In the genomic region with DNA sequence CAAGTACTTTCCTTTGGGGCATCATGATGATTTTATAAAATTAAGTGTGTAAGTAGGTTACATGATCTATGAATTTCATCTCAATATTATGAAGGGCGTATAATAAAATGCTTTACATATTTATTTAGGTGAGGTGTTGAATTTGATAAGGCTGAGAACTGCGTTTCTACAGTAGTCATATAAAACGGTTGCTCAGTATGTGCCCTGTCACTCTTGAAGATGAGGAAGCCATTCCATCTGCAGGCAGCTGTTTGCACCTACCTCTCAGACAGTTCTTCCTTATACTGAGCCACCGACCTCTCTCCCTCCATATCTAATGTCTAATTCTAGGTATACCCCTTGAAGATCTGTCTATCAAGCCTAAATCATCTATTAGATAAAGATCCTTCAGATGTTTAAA, we compare ENCODE assay signal across 29 cellular contexts. TPM values are rescaled to one million over a fixed set of nuclear protein-coding genes. Genes with fewer than 3 reads are reported as not detected.
DNase-seq lines count a peak whose midpoint lies in the region; ATAC-seq lines count a peak whose summit lies in the region.
"Had no signal": no experiment of that assay in that cellular context is flagged by ENCODE, and none has a peak within 500 bp of the region (broad histone marks: within the 10 kb centered on the region; RNA-seq: fewer than 3 reads in every experiment).

No MANE protein-coding gene starts in this region.

- peaks cover 87% of the 10 kb centered on the region for H3K4me1 Mint-ChIP-seq in activated T-cell treated with anti-CD3 and anti-CD28 coated beads, Interleukin-2, amount 50 U/mL, for 24 hours (ENCODE audit: low read depth)
- peaks cover 65% of the 10 kb centered on the region for H3K4me1 Mint-ChIP-seq in activated T-helper 2 cell treated with anti-CD3 and anti-CD28 coated beads, Interferon-gamma antibody, Interleukin-2, Interleukin-4, amounts not matched to agents 10 μg/mL and 5 μg/mL and 100 μg/mL, durations not matched to agents 14 hours and 24 hours and 36 hours (ENCODE audit: low read depth)
- peaks cover 73% of the 10 kb centered on the region for H3K4me1 Mint-ChIP-seq in stimulated activated effector memory CD8-positive, alpha-beta T cell treated with anti-CD3 and anti-CD28 coated beads, Interleukin-12 subunit alpha, Interleukin-12 subunit beta, amount 100 ng/mL, for 72 hours

- H3K27me3 ChIP-seq in Karpas-422 (ENCODE audit: low read length): no peaks in the 10 kb centered on the region
- H3K27me3 ChIP-seq: ascending aorta, thyroid gland, uterus had no signal

- no peaks in the 10 kb centered on the region for H3K9me3 Mint-ChIP-seq in activated T-cell treated with anti-CD3 and anti-CD28 coated beads, Interleukin-2, amount 50 U/mL, for 24 hours
- H3K9me3 Mint-ChIP-seq in activated T-helper 2 cell treated with anti-CD3 and anti-CD28 coated beads, Interferon-gamma antibody, Interleukin-2, Interleukin-4, amounts not matched to agents 10 μg/mL and 5 μg/mL and 100 μg/mL, durations not matched to agents 14 hours and 24 hours and 36 hours: no peaks in the 10 kb centered on the region
- H3K9me3 Mint-ChIP-seq in stimulated activated effector memory CD8-positive, alpha-beta T cell treated with anti-CD3 and anti-CD28 coated beads, Interleukin-12 subunit alpha, Interleukin-12 subunit beta, amount 100 ng/mL, for 72 hours: no peaks in the 10 kb centered on the region
- H3K9me3 Mint-ChIP-seq: activated naive CD8-positive, alpha-beta T cell treated with anti-CD3 and anti-CD28 coated beads, Interleukin-2, amount 10 ng/mL, durations not matched to agents 7 days and 5 days; CD4-positive, alpha-beta T cell; IgD-negative memory B cell; memory B cell had no signal

- H3K4me3 ChIP-seq in Karpas-422 (ENCODE audit: low read length): no peak overlapping the region
- H3K4me3 ChIP-seq: ascending aorta, SK-N-MC, skin epidermis, thyroid gland, uterus had no signal

- peak overlapping the region; percentile 22 for H3K27ac ChIP-seq in Karpas-422 (ENCODE audit: low read length)
- H3K27ac ChIP-seq: ascending aorta, parathyroid adenoma, SK-N-MC, skin epidermis, thyroid gland, uterus had no signal

- H3K4me2 ChIP-seq in Karpas-422 (ENCODE audit: low read depth, low read length, poor library complexity, severe bottlenecking): peak overlapping the region; percentile 54

- no peak for DNase-seq in activated T-cell treated with anti-CD3 and anti-CD28 coated beads, Interleukin-2, amount 50 U/mL, for 24 hours
- DNase-seq in activated T-cell treated with anti-CD3 and anti-CD28 coated beads for 4 hours (no peak), Karpas-422 (no peak), AML-193 (lab: John Stamatoyannopoulos, UW) (no peak), DMS79 (lab: John Stamatoyannopoulos, UW) (no peak)
- DNase-seq in activated T-helper 2 cell treated with anti-CD3 and anti-CD28 coated beads, Interferon-gamma antibody, Interleukin-2, Interleukin-4, amounts not matched to agents 10 μg/mL and 5 μg/mL and 100 μg/mL, durations not matched to agents 14 hours and 24 hours and 36 hours (ENCODE audit: low spot score): no peak
- DNase-seq in stimulated activated effector memory CD8-positive, alpha-beta T cell treated with anti-CD3 and anti-CD28 coated beads, Interleukin-12 subunit alpha, Interleukin-12 subunit beta, amount 100 ng/mL, for 72 hours (ENCODE audit: low spot score in 2 of 2): no peak
- DNase-seq: activated naive CD8-positive, alpha-beta T cell treated with anti-CD3 and anti-CD28 coated beads, Interleukin-2, amount 10 ng/mL, durations not matched to agents 7 days and 5 days; CD4-positive, alpha-beta T cell; effector CD8-positive, alpha-beta T cell; EL; NCI-H1105 treated with DMSO at 0.1 percent for 48 hours; NCI-H1930; NCI-H2171 treated with DMSO at 0.1 percent for 48 hours; NCI-H510A treated with DMSO at 0.1 percent for 48 hours; PC-3; retina; T-helper 17 cell; thyroid gland; uterus had no signal

- ATAC-seq in stimulated activated effector memory CD8-positive, alpha-beta T cell treated with anti-CD3 and anti-CD28 coated beads, Interleukin-12 subunit alpha, Interleukin-12 subunit beta, amount 100 ng/mL, for 72 hours: no peak
- ATAC-seq in GM19324 (IDR thresholded peaks at IDR 0.05; ENCODE audit: low FRiP score, unreplicated experiment): no peak
- ATAC-seq: PC-3, T-helper 17 cell had no signal

- H3K36me3 Mint-ChIP-seq in activated T-cell treated with anti-CD3 and anti-CD28 coated beads, Interleukin-2, amount 50 U/mL, for 24 hours (ENCODE audit: low read depth): peaks cover 60% of the 10 kb centered on the region
- peaks cover 37% of the 10 kb centered on the region for H3K36me3 Mint-ChIP-seq in activated T-helper 2 cell treated with anti-CD3 and anti-CD28 coated beads, Interferon-gamma antibody, Interleukin-2, Interleukin-4, amounts not matched to agents 10 μg/mL and 5 μg/mL and 100 μg/mL, durations not matched to agents 14 hours and 24 hours and 36 hours (ENCODE audit: low read depth)
- H3K36me3 Mint-ChIP-seq in stimulated activated effector memory CD8-positive, alpha-beta T cell treated with anti-CD3 and anti-CD28 coated beads, Interleukin-12 subunit alpha, Interleukin-12 subunit beta, amount 100 ng/mL, for 72 hours: peaks cover 14% of the 10 kb centered on the region
- H3K36me3 Mint-ChIP-seq: IgD-negative memory B cell had no signal

- H3K4me3 Mint-ChIP-seq in activated T-cell treated with anti-CD3 and anti-CD28 coated beads, Interleukin-2, amount 50 U/mL, for 24 hours: peak overlapping the region; percentile 15
- peak overlapping the region; percentile 45 for H3K4me3 Mint-ChIP-seq in activated T-helper 2 cell treated with anti-CD3 and anti-CD28 coated beads, Interferon-gamma antibody, Interleukin-2, Interleukin-4, amounts not matched to agents 10 μg/mL and 5 μg/mL and 100 μg/mL, durations not matched to agents 14 hours and 24 hours and 36 hours (ENCODE audit: low read depth)
- peak overlapping the region; percentile 26 for H3K4me3 Mint-ChIP-seq in stimulated activated effector memory CD8-positive, alpha-beta T cell treated with anti-CD3 and anti-CD28 coated beads, Interleukin-12 subunit alpha, Interleukin-12 subunit beta, amount 100 ng/mL, for 72 hours
- H3K4me3 Mint-ChIP-seq: activated naive CD8-positive, alpha-beta T cell treated with anti-CD3 and anti-CD28 coated beads, Interleukin-2, amount 10 ng/mL, durations not matched to agents 7 days and 5 days; CD4-positive, alpha-beta T cell; memory B cell; T-helper 17 cell had no signal

- no peaks in the 10 kb centered on the region for H3K9me3 ChIP-seq in Karpas-422 (ENCODE audit: low read length)
- H3K9me3 ChIP-seq: ascending aorta, thyroid gland, uterus had no signal

- H3K9me2 ChIP-seq in Karpas-422 (replicated peaks; ENCODE audit: insufficient read depth, low read length): no peaks in the 10 kb centered on the region

- H3K9ac ChIP-seq in Karpas-422 (ENCODE audit: low read length): no peak overlapping the region
- H3K9ac ChIP-seq: parathyroid adenoma had no signal

- no peaks in the 10 kb centered on the region for H3K27me3 Mint-ChIP-seq in activated T-cell treated with anti-CD3 and anti-CD28 coated beads, Interleukin-2, amount 50 U/mL, for 24 hours
- H3K27me3 Mint-ChIP-seq in activated T-helper 2 cell treated with anti-CD3 and anti-CD28 coated beads, Interferon-gamma antibody, Interleukin-2, Interleukin-4, amounts not matched to agents 10 μg/mL and 5 μg/mL and 100 μg/mL, durations not matched to agents 14 hours and 24 hours and 36 hours (ENCODE audit: low read depth): no peaks in the 10 kb centered on the region
- H3K27me3 Mint-ChIP-seq: activated naive CD8-positive, alpha-beta T cell treated with anti-CD3 and anti-CD28 coated beads, Interleukin-2, amount 10 ng/mL, durations not matched to agents 7 days and 5 days; CD4-positive, alpha-beta T cell; memory B cell; T-helper 17 cell had no signal

- intact Hi-C loops in activated T-helper 2 cell treated with anti-CD3 and anti-CD28 coated beads, Interferon-gamma antibody, Interleukin-2, Interleukin-4, amounts not matched to agents 10 μg/mL and 5 μg/mL and 100 μg/mL, durations not matched to agents 14 hours and 24 hours and 36 hours (cut with micrococcal nuclease): loop anchor here (1.0 kb wide), 4 partner anchors 13 to 97 kb away; no protein-coding TSS in a partner anchor

- peak overlapping the region; percentile 91 for H3K27ac Mint-ChIP-seq in activated T-cell treated with anti-CD3 and anti-CD28 coated beads, Interleukin-2, amount 50 U/mL, for 24 hours
- H3K27ac Mint-ChIP-seq in activated T-helper 2 cell treated with anti-CD3 and anti-CD28 coated beads, Interferon-gamma antibody, Interleukin-2, Interleukin-4, amounts not matched to agents 10 μg/mL and 5 μg/mL and 100 μg/mL, durations not matched to agents 14 hours and 24 hours and 36 hours: peak overlapping the region; percentile 83
- H3K27ac Mint-ChIP-seq in stimulated activated effector memory CD8-positive, alpha-beta T cell treated with anti-CD3 and anti-CD28 coated beads, Interleukin-12 subunit alpha, Interleukin-12 subunit beta, amount 100 ng/mL, for 72 hours: peak overlapping the region; percentile 2
- H3K27ac Mint-ChIP-seq: activated naive CD8-positive, alpha-beta T cell treated with anti-CD3 and anti-CD28 coated beads, Interleukin-2, amount 10 ng/mL, durations not matched to agents 7 days and 5 days; CD4-positive, alpha-beta T cell; memory B cell had no signal

- peaks cover 23% of the 10 kb centered on the region for H4K20me1 ChIP-seq in Karpas-422 (ENCODE audit: insufficient read depth, low read depth, low read length)

- peaks cover 6% of the 10 kb centered on the region for H3K36me3 ChIP-seq in Karpas-422 (ENCODE audit: insufficient read depth, low read length)
- H3K36me3 ChIP-seq: ascending aorta, thyroid gland, uterus had no signal

- peaks cover 99% of the 10 kb centered on the region for H3K79me2 ChIP-seq in Karpas-422 (ENCODE audit: low read length)

- H3K4me1 ChIP-seq in Karpas-422 (ENCODE audit: low read length): peaks cover 96% of the 10 kb centered on the region
- H3K4me1 ChIP-seq: parathyroid adenoma had no signal

- no peak overlapping the region for H2AFZ ChIP-seq in Karpas-422 (ENCODE audit: low read length)
- H2AFZ ChIP-seq: parathyroid adenoma had no signal

RNA-seq across cellular contexts. Expression of gene NCOA7, which starts 16.1 kb away (rescaled TPM):
- total RNA-seq in Karpas-422 (2014; rRNA removed; shearing (Covaris generic); ENCODE audit: low replicate concordance): 28.6 and 34.2 TPM in 2 replicates
- 40.5 and 43.4 TPM in 2 replicates for total RNA-seq in activated T-helper 2 cell treated with anti-CD3 and anti-CD28 coated beads, Interferon-gamma antibody, Interleukin-2, Interleukin-4, amounts not matched to agents 10 μg/mL and 5 μg/mL and 100 μg/mL, durations not matched to agents 14 hours and 24 hours and 36 hours

RNA-seq across cellular contexts. Expression of gene HEY2, which starts 57.4 kb away (rescaled TPM):
- 0.07 and 0.11 TPM in 2 replicates for total RNA-seq in Karpas-422 (2014; rRNA removed; shearing (Covaris generic); ENCODE audit: low replicate concordance)
- not detected in 2 replicates for total RNA-seq in activated T-helper 2 cell treated with anti-CD3 and anti-CD28 coated beads, Interferon-gamma antibody, Interleukin-2, Interleukin-4, amounts not matched to agents 10 μg/mL and 5 μg/mL and 100 μg/mL, durations not matched to agents 14 hours and 24 hours and 36 hours
- total RNA-seq: activated CD8-positive, alpha-beta memory T cell treated with anti-CD3 and anti-CD28 coated beads for 36 hours; epithelial cell of proximal tubule; PC-3 had no signal

Comparison
In these comparisons a context has a peak if more than half of its experiments do, and no peak if none do; other contexts are left out.
1. H3K27ac Mint-ChIP-seq: peak in every context shown above with its lines; median percentile 91 in activated T-cell treated with anti-CD3 and anti-CD28 coated beads, Interleukin-2, amount 50 U/mL, for 24 hours; 83 in activated T-helper 2 cell treated with anti-CD3 and anti-CD28 coated beads, Interferon-gamma antibody, Interleukin-2, Interleukin-4, amounts not matched to agents 10 μg/mL and 5 μg/mL and 100 μg/mL, durations not matched to agents 14 hours and 24 hours and 36 hours; 2 in stimulated activated effector memory CD8-positive, alpha-beta T cell treated with anti-CD3 and anti-CD28 coated beads, Interleukin-12 subunit alpha, Interleukin-12 subunit beta, amount 100 ng/mL, for 72 hours.